In genomic region chr9:107340920-107341632, GRCh38 we compare ENCODE assay signal across 8 cellular contexts. TPM values are rescaled to one million over a fixed set of nuclear protein-coding genes. Genes with fewer than 3 reads are reported as not detected.
DNase-seq lines count a peak whose midpoint lies in the region; ATAC-seq and TF ChIP-seq lines count a peak whose summit lies in the region.

No MANE protein-coding gene starts in this region.

- WGBS in lower leg skin, 2 donors = 36% methylated on average over 18 of the region's 18 CpGs

- TF ChIP-seq POLR2A in lower leg skin (IDR thresholded peaks at IDR 0.05) = no peak

- intact Hi-C loops in lower leg skin (cut with DNase I; ENCODE audit: low total_unique reads) = no loop called here

- TF ChIP-seq CTCF in AG09319 (IDR thresholded peaks at IDR 0.05; ENCODE audit: low read depth, low read length) (peak; percentile 92), choroid plexus epithelial cell (conservative IDR thresholded peaks at IDR 0.05; ENCODE audit: low read depth, low read length) (peak; percentile 97), lower leg skin (IDR thresholded peaks at IDR 0.05) (peak in 1 of 3 donors; percentile 10)

- no peak overlapping the region for H3K4me3 ChIP-seq in choroid plexus epithelial cell (ENCODE audit: low read depth, low read length)
- H3K4me3 ChIP-seq in lower leg skin (ENCODE audit: low read depth, poor library complexity, severe bottlenecking) = no peak overlapping the region

- ATAC-seq in GM18909 (IDR thresholded peaks at IDR 0.05; ENCODE audit: poor library complexity, unreplicated experiment) (peak; percentile 80), HG03108 (IDR thresholded peaks at IDR 0.05; ENCODE audit: unreplicated experiment) (peak; percentile 77)

- no peak for DNase-seq in AG09319 (ENCODE audit: extremely low read depth, low read depth)
- DNase-seq in NCI-H2227 treated with DMSO at 0.1 percent for 48 hours (lab: John Stamatoyannopoulos, UW) = peak; percentile 6
- peak; percentile 88 for DNase-seq in activated CD4-positive, alpha-beta T cell treated with anti-CD3 and anti-CD28 coated beads for 48 hours
- DNase-seq in choroid plexus epithelial cell (ENCODE audit: low read depth) = peak; percentile 77
- DNase-seq in lower leg skin (ENCODE audit: low spot score in 2 of 2) = peak; percentile 67 to 95
- DNase-seq in stimulated activated CD8-positive, alpha-beta memory T cell treated with anti-CD3 and anti-CD28 coated beads, Interleukin-12 subunit alpha, Interleukin-12 subunit beta, amount 100 ng/mL, for 1 hour (ENCODE audit: low read depth) = peak; percentile 73

RNA-seq across cellular contexts. Expression of gene RAD23B, which starts 58.0 kb away (rescaled TPM):
- 100 to 1,000 TPM in 3 of 4 donors, 10 to 100 TPM in 1; 88.6 to 136 (median 114) TPM for total RNA-seq in lower leg skin
